Comparison of ENCODE assay signal across 8 cellular contexts in the genomic region with DNA sequence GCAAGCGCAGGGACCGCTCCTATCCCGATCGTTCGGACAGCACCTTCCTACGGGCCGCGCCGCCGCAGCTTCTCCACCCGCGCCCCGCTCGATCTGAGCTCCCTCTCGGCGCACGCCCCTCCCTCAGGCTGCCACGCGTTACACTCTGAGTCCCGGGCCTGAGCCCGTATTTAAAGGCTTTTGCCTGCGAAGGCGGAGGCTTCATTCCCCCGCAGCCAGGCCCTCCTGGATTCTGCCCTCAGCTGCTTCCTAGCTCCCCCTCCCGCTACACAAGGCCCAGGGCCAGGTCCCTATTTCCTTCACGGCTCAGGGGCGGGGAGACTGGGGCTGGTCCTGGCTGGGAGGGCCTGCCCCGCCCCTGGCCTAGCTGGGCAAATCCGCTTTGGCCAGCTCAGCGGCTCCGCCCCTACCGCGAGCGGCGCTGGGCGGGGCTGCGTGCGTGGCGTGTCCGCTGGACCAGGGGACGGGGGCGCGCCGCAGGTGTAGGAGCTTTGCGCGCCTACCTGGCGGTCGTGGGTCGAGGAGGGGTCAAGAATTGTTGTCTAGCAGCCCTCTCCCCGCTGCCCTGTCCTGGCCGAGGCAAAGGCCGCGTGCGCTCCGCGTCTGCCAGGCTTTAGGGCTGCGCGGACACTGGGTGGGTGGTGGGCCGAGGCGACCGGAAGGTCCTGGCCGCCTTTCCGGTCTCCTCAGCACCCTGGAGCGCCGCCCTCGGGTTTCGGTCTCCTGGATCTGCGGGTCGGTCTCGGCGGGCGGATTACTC. TPM values are rescaled to one million over a fixed set of nuclear protein-coding genes. Genes with fewer than 3 reads are reported as not detected.
DNase-seq lines count a peak whose midpoint lies in the region; ATAC-seq, FAIRE-seq and TF ChIP-seq lines count a peak whose summit lies in the region.

A gene (minus strand): TSS at position 144 of the 760 bp plus-strand sequence. CDS start 5,927 bp downstream, outside the sequence.

- H3K27me3 ChIP-seq in HepG2 (ENCODE audit: control insufficient read depth in 1 of 2, insufficient read depth in 2 of 2, low read length in 2 of 2) = peaks cover 0 to 4% of the 10 kb centered on the region in 2 experiments; a peak in 1 of 5 replicates

- intact Hi-C loops in HepG2 (cut with micrococcal nuclease; ENCODE audit: unreplicated experiment) = loop anchor here (1.0 to 2.0 kb wide), 5 partner anchors 12 to 449 kb away; a partner anchor contains a TSS

- peak within 1 kb of the TSS; percentile 94 for H3K27ac ChIP-seq in HepG2 (ENCODE audit: extremely low read length, insufficient read depth, low read length)

- peaks cover 24% of the 10 kb centered on the region for H3K4me1 ChIP-seq in HepG2 (ENCODE audit: insufficient read depth, low read length)

- peaks cover 24% of the 10 kb centered on the region for H3K9me3 ChIP-seq in HepG2 (ENCODE audit: low read length)

- FAIRE-seq in HepG2 (lab: Jason Lieb, UNC) = peak; percentile 83

- WGBS in HepG2 (ENCODE audit: low lambda C conversion rate) = 0% methylated on average over 17 of the region's 72 CpGs

- TF ChIP-seq CTCF in HepG2 (CRISPR knock-in tag; IDR thresholded peaks at IDR 0.05) = peak; percentile 49

- peak; percentile 11 to 55; a peak in 2 of 4 replicates for TF ChIP-seq EP300 in HepG2 (IDR thresholded peaks at IDR 0.05; ENCODE audit: low read depth in 2 of 2, low read length in 2 of 2)
- peak; percentile 46; the same call in 1 of the 2 replicates for TF ChIP-seq EP300 in HepG2 (CRISPR knock-in tag; IDR thresholded peaks at IDR 0.05; ENCODE audit: borderline replicate concordance)

- DNase-seq in CD1c-positive myeloid dendritic cell (ENCODE audit: extremely low spot score) = peak; percentile 97
- DNase-seq in NCI-H774 (lab: John Stamatoyannopoulos, UW) = peak; percentile 96
- peak; percentile 84 to 87 for DNase-seq in activated CD4-positive, alpha-beta T cell treated with anti-CD3 and anti-CD28 coated beads, Interleukin-2, amount 50 U/mL, for 4 hours
- DNase-seq in dermis blood vessel endothelial cell = peak; percentile 99
- peak; percentile 98 for DNase-seq in HepG2 (ENCODE audit: low spot score)
- DNase-seq in stimulated activated CD4-positive, alpha-beta T cell treated with anti-CD3 and anti-CD28 coated beads, Interleukin-4, amount 100 ng/mL, for 1 hour = peak; percentile 93

- TF ChIP-seq RAD21 in HepG2 (CRISPR knock-in tag; IDR thresholded peaks at IDR 0.05) = peak; percentile 76

- peak within 1 kb of the TSS; percentile 99 for H3K9ac ChIP-seq in HepG2 (ENCODE audit: insufficient read depth, low read depth, low read length)

- H3K4me3 ChIP-seq in HepG2 (replicated peaks in 1 of 3; ENCODE audit: insufficient read depth in 1 of 3, low read depth in 2 of 3, low read length in 3 of 3) = peak within 1 kb of the TSS; percentile 95 to 96 (median 96)

- BruUV-seq in HepG2 (replicated peaks; lab: Mats Ljungman, UMichigan) = no TSS peak

- CTCF ChIA-PET in HepG2 (lab: Yijun Ruan, JAX; ENCODE audit: low intra/inter-chr PET ratio, low total read pairs) = no interaction called here

- ATAC-seq in GM19395 (IDR thresholded peaks at IDR 0.05; ENCODE audit: unreplicated experiment) = peak; percentile 94
- peak; percentile 92 for ATAC-seq in HG03565 (IDR thresholded peaks at IDR 0.05; ENCODE audit: unreplicated experiment)
- peak; percentile 89 for ATAC-seq in HepG2

- peaks cover 31% of the 10 kb centered on the region for H4K20me1 ChIP-seq in HepG2 (ENCODE audit: insufficient read depth, low read length)

- peaks cover 69% of the 10 kb centered on the region for H3K79me2 ChIP-seq in HepG2 (ENCODE audit: insufficient read depth, low read length)

- POLR2A ChIA-PET in HepG2 (lab: Yijun Ruan, JAX) = interaction anchor here (0.6 to 1.7 kb wide), 60 partner anchors 9 to 708 kb away, joined by 3 to 75 read pairs (median 5); a partner anchor contains a TSS

- peak within 1 kb of the TSS; percentile 80 for H3K4me2 ChIP-seq in HepG2 (ENCODE audit: low read depth, low read length)

- H3K36me3 ChIP-seq in HepG2 (replicated peaks in 1 of 2; ENCODE audit: control insufficient read depth in 1 of 2, insufficient read depth in 2 of 2, low read length in 2 of 2) = peaks cover 3 to 11% of the 10 kb centered on the region in 2 experiments; a peak in 2 of 5 replicates

- peak; percentile 100 for TF ChIP-seq POLR2A in HepG2 (IDR thresholded peaks at IDR 0.05; ENCODE audit: insufficient read depth in 1 of 2, low read depth in 2 of 2, low read length in 2 of 2)

- H2AFZ ChIP-seq in HepG2 (ENCODE audit: low read length) = no peak within 1 kb of the TSS

- in situ Hi-C loops in HepG2 (cut with HindIII; ENCODE audit: extremely low pct_ligation_motif_present, low pct_unique_long_range_greater_than_20kb) = loop anchor here (5.0 kb wide), 1 partner anchor 110 kb away; a partner anchor contains a TSS

TF ChIP-seq in HepG2, 621 proteins besides CTCF, POLR2A, EP300 and RAD21 (continues in another document):
- TF ChIP-seq, protein P1, sequence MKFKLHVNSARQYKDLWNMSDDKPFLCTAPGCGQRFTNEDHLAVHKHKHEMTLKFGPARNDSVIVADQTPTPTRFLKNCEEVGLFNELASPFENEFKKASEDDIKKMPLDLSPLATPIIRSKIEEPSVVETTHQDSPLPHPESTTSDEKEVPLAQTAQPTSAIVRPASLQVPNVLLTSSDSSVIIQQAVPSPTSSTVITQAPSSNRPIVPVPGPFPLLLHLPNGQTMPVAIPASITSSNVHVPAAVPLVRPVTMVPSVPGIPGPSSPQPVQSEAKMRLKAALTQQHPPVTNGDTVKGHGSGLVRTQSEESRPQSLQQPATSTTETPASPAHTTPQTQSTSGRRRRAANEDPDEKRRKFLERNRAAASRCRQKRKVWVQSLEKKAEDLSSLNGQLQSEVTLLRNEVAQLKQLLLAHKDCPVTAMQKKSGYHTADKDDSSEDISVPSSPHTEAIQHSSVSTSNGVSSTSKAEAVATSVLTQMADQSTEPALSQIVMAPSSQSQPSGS (CRISPR knock-in tag; IDR thresholded peaks at IDR 0.05) = peak; percentile 80
- TF ChIP-seq, protein P2, sequence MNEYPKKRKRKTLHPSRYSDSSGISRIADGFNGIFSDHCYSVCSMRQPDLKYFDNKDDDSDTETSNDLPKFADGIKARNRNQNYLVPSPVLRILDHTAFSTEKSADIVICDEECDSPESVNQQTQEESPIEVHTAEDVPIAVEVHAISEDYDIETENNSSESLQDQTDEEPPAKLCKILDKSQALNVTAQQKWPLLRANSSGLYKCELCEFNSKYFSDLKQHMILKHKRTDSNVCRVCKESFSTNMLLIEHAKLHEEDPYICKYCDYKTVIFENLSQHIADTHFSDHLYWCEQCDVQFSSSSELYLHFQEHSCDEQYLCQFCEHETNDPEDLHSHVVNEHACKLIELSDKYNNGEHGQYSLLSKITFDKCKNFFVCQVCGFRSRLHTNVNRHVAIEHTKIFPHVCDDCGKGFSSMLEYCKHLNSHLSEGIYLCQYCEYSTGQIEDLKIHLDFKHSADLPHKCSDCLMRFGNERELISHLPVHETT (CRISPR knock-in tag; conservative IDR thresholded peaks at IDR 0.05) = peak; percentile 81; the same call in 1 of the 2 replicates
- peak; percentile 97 for TF ChIP-seq ZNF879 (CRISPR knock-in tag; IDR thresholded peaks at IDR 0.05)
- 0 out of 2 replicates have a peak, but pooled peaks have one; percentile 24 for TF ChIP-seq RFX5 (IDR thresholded peaks at IDR 0.05; ENCODE audit: low read depth, low read length)
- TF ChIP-seq MXI1 (IDR thresholded peaks at IDR 0.05; ENCODE audit: borderline replicate concordance, low read depth, low read length) = peak; percentile 86; the same call in 2 of the 3 replicates
- no peak for TF ChIP-seq TCF7 (IDR thresholded peaks at IDR 0.05; ENCODE audit: low read depth)
- TF ChIP-seq ZNF776 (CRISPR knock-in tag; IDR thresholded peaks at IDR 0.05) = 0 out of 2 replicates have a peak, but pooled peaks have one; percentile 70
- TF ChIP-seq ZMYM4 (CRISPR knock-in tag; IDR thresholded peaks at IDR 0.05) = peak; percentile 93

RNA-seq across cellular contexts. Expression of the gene that starts here (rescaled TPM):
- total RNA-seq in dermis blood vessel endothelial cell (65.5 and 67.8 TPM in 2 replicates), HepG2 (2016; rRNA removed; fragmentation: Illumina TruSeq; extraction: Trizol) (384 and 661 TPM in 2 replicates)
- 49.0 and 58.6 TPM in 2 replicates for total RNA-seq in HepG2 (2016; cell fraction: cytosol; rRNA removed; fragmentation: Illumina TruSeq; extraction: Trizol; ENCODE audit: low read depth)
- 384 and 616 TPM in 2 replicates for total RNA-seq in HepG2 (2016; cell fraction: insoluble cytoplasmic fraction; rRNA removed; fragmentation: Illumina TruSeq; extraction: Trizol)
- total RNA-seq in HepG2 (2016; cell fraction: membrane; rRNA removed; fragmentation: Illumina TruSeq; extraction: Trizol) = 167 and 182 TPM in 2 replicates
- 162 and 184 TPM in 2 replicates for total RNA-seq in HepG2 (2016; cell fraction: nucleus; rRNA removed; fragmentation: Illumina TruSeq; extraction: Trizol)
- polyA plus RNA-seq in HepG2 (2011; rRNA removed) = 89.8 and 99.0 TPM in 2 replicates
- 131 and 185 TPM in 2 replicates for polyA plus RNA-seq in HepG2 (2011; cell fraction: cytosol; rRNA removed)
- 44.8 and 67.6 TPM in 2 replicates for polyA plus RNA-seq in HepG2 (2011; cell fraction: nucleus; rRNA removed)
- 212 and 239 TPM in 2 replicates for polyA plus RNA-seq in HepG2 (2012)
- 39.4 and 40.4 TPM in 2 replicates for polyA plus RNA-seq in HepG2 (2016; cell fraction: cytosol; fragmentation: Illumina TruSeq; extraction: Trizol; ENCODE audit: low read depth)
- polyA plus RNA-seq in HepG2 (2016; cell fraction: insoluble cytoplasmic fraction; fragmentation: Illumina TruSeq; extraction: Trizol; ENCODE audit: low read depth) = 556 and 565 TPM in 2 replicates
- polyA plus RNA-seq in HepG2 (2016; cell fraction: membrane; fragmentation: Illumina TruSeq; extraction: Trizol; ENCODE audit: low read depth) = 86.5 and 96.6 TPM in 2 replicates
- 181 and 193 TPM in 2 replicates for polyA plus RNA-seq in HepG2 (2016; cell fraction: nucleus; fragmentation: Illumina TruSeq; extraction: Trizol; ENCODE audit: insufficient read depth, low read depth)
- 9.9 and 42.1 TPM in 2 replicates for polyA minus RNA-seq in HepG2 (2011; rRNA and poly(A)+ RNA removed; ENCODE audit: low replicate concordance)
- 257 and 288 TPM in 2 replicates for polyA minus RNA-seq in HepG2 (2011; cell fraction: cytosol; rRNA and poly(A)+ RNA removed)
- polyA minus RNA-seq in HepG2 (2011; cell fraction: nucleus; rRNA and poly(A)+ RNA removed) = 82.3 and 114 TPM in 2 replicates

Comparison
In these comparisons a context has a peak if more than half of its experiments do, and no peak if none do; other contexts are left out.
1. Peak in every context shown above with its lines: DNase-seq, ATAC-seq, H3K4me3 ChIP-seq and H3K27ac ChIP-seq.